ENCODE assay signal across 12 cellular contexts in genomic region chr10:80253266-80253962, GRCh38. TPM values are rescaled to one million over a fixed set of nuclear protein-coding genes. Genes with fewer than 3 reads are reported as not detected.
DNase-seq lines count a peak whose midpoint lies in the region; ATAC-seq and TF ChIP-seq lines count a peak whose summit lies in the region.
"Had no signal": no experiment of that assay in that cellular context is flagged by ENCODE, and none has a peak within 500 bp of the region (broad histone marks: within the 10 kb centered on the region; RNA-seq: fewer than 3 reads in every experiment).

No MANE protein-coding gene starts in this region.

- H3K27ac ChIP-seq in MM.1S (ENCODE audit: low read length) = peak overlapping the region; percentile 15; the same call in 1 of the 2 replicates
- H3K27ac ChIP-seq: sigmoid colon, stomach had no signal

- CTCF ChIA-PET in activated CD8-positive, alpha-beta memory T cell treated with anti-CD3 and anti-CD28 coated beads, Interleukin-2, amount 10 ng/mL, durations not matched to agents 7 days and 5 days (lab: Charles Lee) = interaction anchor here (1.1 to 2.0 kb wide), 6 partner anchors 8 to 109 kb away, joined by 3 to 13 read pairs (median 4); no protein-coding TSS in a partner anchor

- no peaks in the 10 kb centered on the region for H3K9me2 ChIP-seq in MM.1S (replicated peaks; ENCODE audit: insufficient read depth, low read length)

- H3K36me3 ChIP-seq in MM.1S (replicated peaks; ENCODE audit: insufficient read depth, low read length) = no peaks in the 10 kb centered on the region
- H3K36me3 ChIP-seq: sigmoid colon, stomach had no signal

- peak overlapping the region; percentile 1; the same call in 1 of the 2 replicates for H3K4me2 ChIP-seq in MM.1S (ENCODE audit: low read depth, low read length)

- H3F3A ChIP-seq in MM.1S (ENCODE audit: insufficient read depth, low read length) = peaks cover 3% of the 10 kb centered on the region; the same call in 1 of the 2 replicates

- peak; percentile 87 for ATAC-seq in activated CD8-positive, alpha-beta memory T cell treated with anti-CD3 and anti-CD28 coated beads, Interleukin-2, amount 10 ng/mL, durations not matched to agents 7 days and 5 days
- ATAC-seq in HG02678 (IDR thresholded peaks at IDR 0.05; ENCODE audit: unreplicated experiment) = peak; percentile 79
- ATAC-seq in stimulated activated effector memory CD8-positive, alpha-beta T cell treated with anti-CD3 and anti-CD28 coated beads, Interleukin-12 subunit alpha, Interleukin-12 subunit beta, amount 100 ng/mL, for 72 hours = peak; percentile 57
- no peak for ATAC-seq in activated naive CD8-positive, alpha-beta T cell treated with anti-CD3 and anti-CD28 coated beads, Interleukin-2, amount 50 U/mL, for 24 hours
- ATAC-seq: activated T-cell treated with anti-CD3 and anti-CD28 coated beads, Interleukin-2, amount 50 U/mL, for 4 hours had no signal

- peaks cover 26% of the 10 kb centered on the region for H3K4me1 Mint-ChIP-seq in activated CD8-positive, alpha-beta memory T cell treated with anti-CD3 and anti-CD28 coated beads, Interleukin-2, amount 10 ng/mL, durations not matched to agents 7 days and 5 days
- H3K4me1 Mint-ChIP-seq in stimulated activated effector memory CD8-positive, alpha-beta T cell treated with anti-CD3 and anti-CD28 coated beads, Interleukin-12 subunit alpha, Interleukin-12 subunit beta, amount 100 ng/mL, for 72 hours = peaks cover 18% of the 10 kb centered on the region
- H3K4me1 Mint-ChIP-seq in activated naive CD8-positive, alpha-beta T cell treated with anti-CD3 and anti-CD28 coated beads, Interleukin-2, amount 50 U/mL, for 24 hours = no peaks in the 10 kb centered on the region

- no peaks in the 10 kb centered on the region for H3K9me3 ChIP-seq in MM.1S (replicated peaks; ENCODE audit: insufficient read depth, low read length)
- H3K9me3 ChIP-seq: sigmoid colon, stomach had no signal

- H3K27ac Mint-ChIP-seq in activated CD8-positive, alpha-beta memory T cell treated with anti-CD3 and anti-CD28 coated beads, Interleukin-2, amount 10 ng/mL, durations not matched to agents 7 days and 5 days = peak overlapping the region; percentile 99
- H3K27ac Mint-ChIP-seq in stimulated activated effector memory CD8-positive, alpha-beta T cell treated with anti-CD3 and anti-CD28 coated beads, Interleukin-12 subunit alpha, Interleukin-12 subunit beta, amount 100 ng/mL, for 72 hours = peak overlapping the region; percentile 24
- H3K27ac Mint-ChIP-seq in activated naive CD8-positive, alpha-beta T cell treated with anti-CD3 and anti-CD28 coated beads, Interleukin-2, amount 50 U/mL, for 24 hours = no peak overlapping the region

- no peak overlapping the region for H2AFZ ChIP-seq in MM.1S (ENCODE audit: low read length)

- H3K36me3 Mint-ChIP-seq in activated CD8-positive, alpha-beta memory T cell treated with anti-CD3 and anti-CD28 coated beads, Interleukin-2, amount 10 ng/mL, durations not matched to agents 7 days and 5 days = peaks cover 4% of the 10 kb centered on the region
- H3K36me3 Mint-ChIP-seq in stimulated activated effector memory CD8-positive, alpha-beta T cell treated with anti-CD3 and anti-CD28 coated beads, Interleukin-12 subunit alpha, Interleukin-12 subunit beta, amount 100 ng/mL, for 72 hours = no peaks in the 10 kb centered on the region
- no peaks in the 10 kb centered on the region for H3K36me3 Mint-ChIP-seq in activated naive CD8-positive, alpha-beta T cell treated with anti-CD3 and anti-CD28 coated beads, Interleukin-2, amount 50 U/mL, for 24 hours (ENCODE audit: low read depth)

- H3K79me2 ChIP-seq in MM.1S (ENCODE audit: low read length) = no peaks in the 10 kb centered on the region

- peaks cover 17% of the 10 kb centered on the region for H3K4me1 ChIP-seq in MM.1S (ENCODE audit: low read length)
- H3K4me1 ChIP-seq: sigmoid colon, stomach had no signal

- H3K9me3 Mint-ChIP-seq in activated CD8-positive, alpha-beta memory T cell treated with anti-CD3 and anti-CD28 coated beads, Interleukin-2, amount 10 ng/mL, durations not matched to agents 7 days and 5 days (ENCODE audit: low read depth) = no peaks in the 10 kb centered on the region
- no peaks in the 10 kb centered on the region for H3K9me3 Mint-ChIP-seq in stimulated activated effector memory CD8-positive, alpha-beta T cell treated with anti-CD3 and anti-CD28 coated beads, Interleukin-12 subunit alpha, Interleukin-12 subunit beta, amount 100 ng/mL, for 72 hours
- no peaks in the 10 kb centered on the region for H3K9me3 Mint-ChIP-seq in activated naive CD8-positive, alpha-beta T cell treated with anti-CD3 and anti-CD28 coated beads, Interleukin-2, amount 50 U/mL, for 24 hours
- H3K9me3 Mint-ChIP-seq: activated T-cell treated with anti-CD3 and anti-CD28 coated beads, Interleukin-2, amount 50 U/mL, for 4 hours had no signal

- H3K9ac ChIP-seq in MM.1S (ENCODE audit: low read length) = no peak overlapping the region

- peak; percentile 76 for DNase-seq in activated CD8-positive, alpha-beta memory T cell treated with anti-CD3 and anti-CD28 coated beads, Interleukin-2, amount 10 ng/mL, durations not matched to agents 7 days and 5 days
- no peak for DNase-seq in activated CD8-positive, alpha-beta memory T cell treated with anti-CD3 and anti-CD28 coated beads, Interleukin-2, amount 50 U/mL, for 4 hours
- DNase-seq in MM.1S = peak; percentile 61
- DNase-seq in stimulated activated effector memory CD8-positive, alpha-beta T cell treated with anti-CD3 and anti-CD28 coated beads, Interleukin-12 subunit alpha, Interleukin-12 subunit beta, amount 100 ng/mL, for 72 hours (ENCODE audit: low spot score in 2 of 2) = peak in 1 of 2 donors; percentile 58
- no peak for DNase-seq in DMS153 treated with DMSO at 0.1 percent for 48 hours (lab: John Stamatoyannopoulos, UW; ENCODE audit: unreplicated experiment)
- DNase-seq in AG08396 (ENCODE audit: low spot score) = no peak
- no peak for DNase-seq in activated naive CD8-positive, alpha-beta T cell treated with anti-CD3 and anti-CD28 coated beads, Interleukin-2, amount 50 U/mL, for 24 hours
- DNase-seq: activated T-cell treated with anti-CD3 and anti-CD28 coated beads, Interleukin-2, amount 50 U/mL, for 4 hours; NCI-H1048; sigmoid colon had no signal

- H3K4me3 Mint-ChIP-seq in activated CD8-positive, alpha-beta memory T cell treated with anti-CD3 and anti-CD28 coated beads, Interleukin-2, amount 10 ng/mL, durations not matched to agents 7 days and 5 days = peak overlapping the region; percentile 8
- H3K4me3 Mint-ChIP-seq in stimulated activated effector memory CD8-positive, alpha-beta T cell treated with anti-CD3 and anti-CD28 coated beads, Interleukin-12 subunit alpha, Interleukin-12 subunit beta, amount 100 ng/mL, for 72 hours = no peak overlapping the region
- H3K4me3 Mint-ChIP-seq in activated naive CD8-positive, alpha-beta T cell treated with anti-CD3 and anti-CD28 coated beads, Interleukin-2, amount 50 U/mL, for 24 hours = no peak overlapping the region
- H3K4me3 Mint-ChIP-seq: activated T-cell treated with anti-CD3 and anti-CD28 coated beads, Interleukin-2, amount 50 U/mL, for 4 hours had no signal

- no peaks in the 10 kb centered on the region for H4K20me1 ChIP-seq in MM.1S (ENCODE audit: insufficient read depth, low read length)

- TF ChIP-seq CTCF in MM.1S (IDR thresholded peaks at IDR 0.05; ENCODE audit: low read length) = no peak

- peaks cover under 1% of the 10 kb centered on the region for H3K27me3 Mint-ChIP-seq in activated CD8-positive, alpha-beta memory T cell treated with anti-CD3 and anti-CD28 coated beads, Interleukin-2, amount 10 ng/mL, durations not matched to agents 7 days and 5 days
- peaks cover 17% of the 10 kb centered on the region for H3K27me3 Mint-ChIP-seq in activated naive CD8-positive, alpha-beta T cell treated with anti-CD3 and anti-CD28 coated beads, Interleukin-2, amount 50 U/mL, for 24 hours

- no peaks in the 10 kb centered on the region for H3K27me3 ChIP-seq in MM.1S (replicated peaks; ENCODE audit: insufficient read depth, low read length)
- H3K27me3 ChIP-seq: sigmoid colon had no signal

- H3K4me3 ChIP-seq in MM.1S (ENCODE audit: low read length) = no peak overlapping the region
- H3K4me3 ChIP-seq: sigmoid colon, stomach had no signal

RNA-seq across cellular contexts. Expression of gene MAT1A, which starts 36.0 kb away (rescaled TPM):
- total RNA-seq in activated CD8-positive, alpha-beta memory T cell treated with anti-CD3 and anti-CD28 coated beads, Interleukin-2, amount 10 ng/mL, durations not matched to agents 7 days and 5 days = not detected
- total RNA-seq: sigmoid colon, stomach had no signal

RNA-seq across cellular contexts. Expression of gene ANXA11, which starts 48.1 kb away (rescaled TPM):
- total RNA-seq in activated CD8-positive, alpha-beta memory T cell treated with anti-CD3 and anti-CD28 coated beads, Interleukin-2, amount 10 ng/mL, durations not matched to agents 7 days and 5 days = 100 to 1,000 TPM; 251 to 288 TPM

Comparison
In these comparisons a context has a peak if more than half of its experiments do, and no peak if none do; other contexts are left out.
1. DNase-seq: peak in activated CD8-positive, alpha-beta memory T cell treated with anti-CD3 and anti-CD28 coated beads, Interleukin-2, amount 10 ng/mL, durations not matched to agents 7 days and 5 days (single experiment) and MM.1S (single experiment); none in activated CD8-positive, alpha-beta memory T cell treated with anti-CD3 and anti-CD28 coated beads, Interleukin-2, amount 50 U/mL, for 4 hours (single experiment), DMS153 treated with DMSO at 0.1 percent for 48 hours (single experiment), AG08396 (single experiment) and activated naive CD8-positive, alpha-beta T cell treated with anti-CD3 and anti-CD28 coated beads, Interleukin-2, amount 50 U/mL, for 24 hours (single experiment).